10 cellular contexts compared by ENCODE assay signal in genomic region chr18:45666520-45666919, GRCh38. TPM values are rescaled to one million over a fixed set of nuclear protein-coding genes. Genes with fewer than 3 reads are reported as not detected.
A peak's percentile ranks its signal among the peaks of the same experiment; 100 is the strongest.
DNase-seq lines count a peak whose midpoint lies in the region; ATAC-seq, FAIRE-seq and TF ChIP-seq lines count a peak whose summit lies in the region.
"Had no signal": no experiment of that assay in that cellular context is flagged by ENCODE, and none has a peak within 500 bp of the region (broad histone marks: within the 10 kb centered on the region; RNA-seq: fewer than 3 reads in every experiment).

No MANE protein-coding gene starts in this region.

- ATAC-seq in GM21360 (IDR thresholded peaks at IDR 0.05; ENCODE audit: unreplicated experiment) (peak; percentile 53), HG03442 (IDR thresholded peaks at IDR 0.05; ENCODE audit: unreplicated experiment) (peak; percentile 64), left ventricle myocardium superior (no peak)

- no peak for TF ChIP-seq CTCF in D721Med (IDR thresholded peaks at IDR 0.05; ENCODE audit: insufficient read depth, missing control alignments)

- peak; percentile 84 for FAIRE-seq in GM12892 (lab: Jason Lieb, UNC)
- FAIRE-seq in D721Med (lab: Jason Lieb, UNC): no peak

- no peak for TF ChIP-seq POLR2A in GM12892 (IDR thresholded peaks at IDR 0.05; ENCODE audit: low read depth, low read length)

- intact Hi-C loops in left ventricle myocardium superior (cut with micrococcal nuclease): loop anchor here (10.0 kb wide), 1 partner anchor 208 kb away; no protein-coding TSS in a partner anchor

- DNase-seq in GM12892 (ENCODE audit: insufficient read length) (no peak), D721Med (ENCODE audit: insufficient read length, low spot score) (no peak), GOT3 (lab: John Stamatoyannopoulos, UW) (no peak), KG1 (lab: John Stamatoyannopoulos, UW) (no peak), left ventricle myocardium superior (no peak)
- peak; percentile 47 for DNase-seq in central memory CD4-positive, alpha-beta T cell
- DNase-seq: naive B cell had no signal

RNA-seq across cellular contexts. Expression of gene SLC14A2, which starts 51.2 kb away (rescaled TPM):
- polyA plus RNA-seq in GM12892 (2012; ENCODE audit: missing spikeins): 0.06 TPM
- not detected for total RNA-seq in left ventricle myocardium superior

RNA-seq across cellular contexts. Expression of gene SLC14A1, which starts 57.5 kb away (rescaled TPM):
- polyA plus RNA-seq in GM12892 (2012; ENCODE audit: missing spikeins): 0.53 TPM
- 29.7 TPM for total RNA-seq in left ventricle myocardium superior
- total RNA-seq: SK-MEL-5 had no signal
